7 cellular contexts compared by ENCODE assay signal in the genomic region with DNA sequence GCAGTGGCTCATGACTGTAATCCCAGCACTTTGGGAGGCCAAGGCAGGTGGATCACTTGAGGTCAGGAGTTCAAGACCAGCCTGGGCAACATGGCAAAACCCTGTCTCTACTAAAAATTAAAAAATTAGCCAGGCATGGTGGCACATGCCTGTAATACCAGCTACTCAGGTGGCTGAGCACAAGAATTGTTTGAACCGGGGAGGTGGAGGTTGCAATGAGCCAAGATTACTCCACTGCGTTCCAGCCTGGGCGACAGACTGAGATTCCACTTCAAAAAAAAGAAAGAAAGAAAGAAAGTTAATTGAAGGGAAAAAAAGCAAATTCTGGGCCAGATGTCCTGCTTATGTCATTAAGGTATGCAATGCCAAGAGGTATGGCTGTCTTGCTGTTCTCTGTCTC.
A peak's percentile ranks its signal among the peaks of the same experiment; 100 is the strongest.
DNase-seq lines count a peak whose midpoint lies in the region; ATAC-seq and TF ChIP-seq lines count a peak whose summit lies in the region.
"Not testable (repeated sequence)": the region's sequence is repeated elsewhere in the genome, so short reads cannot be mapped to it uniquely, and the experiment has no call there.

No MANE protein-coding gene starts in this region.

- H3K4me3 Mint-ChIP-seq in HFFc6; endodermal cell; mesothelial cell of epicardium; progenitor cell of endocrine pancreas (ENCODE audit: low read depth): not testable (repeated sequence)

- H3K36me3 ChIP-seq in ascending aorta (peaks cover 11 to 27% of the 10 kb centered on the region in 2 donors), endodermal cell (ENCODE audit: control insufficient read depth, insufficient read depth, low read length) (peaks cover 29% of the 10 kb centered on the region), heart right ventricle (peaks cover 0 to 25% (median 0%) of the 10 kb centered on the region in 9 donors)
- not testable (repeated sequence) for H3K36me3 ChIP-seq in thyroid gland

- DNase-seq in HFFc6; heart right ventricle; mesothelial cell of epicardium (ENCODE audit: low spot score in 2 of 2, unreplicated experiment in 2 of 2); progenitor cell of endocrine pancreas (ENCODE audit: low spot score, unreplicated experiment): not testable (repeated sequence)
- peak in 1 of 2 donors; percentile 37 for DNase-seq in ascending aorta (ENCODE audit: low spot score in 2 of 2)
- peak; percentile 46 for DNase-seq in endodermal cell
- DNase-seq in thyroid gland, result peak; percentile 75 to 80

- H3K27ac Mint-ChIP-seq in HFFc6 (peak overlapping the region; percentile 74), mesothelial cell of epicardium (peak overlapping the region; percentile 88), progenitor cell of endocrine pancreas (peak overlapping the region; percentile 95)
- not testable (repeated sequence) for H3K27ac Mint-ChIP-seq in endodermal cell

- H3K27ac ChIP-seq in ascending aorta, result peak overlapping the region; percentile 72 to 82
- H3K27ac ChIP-seq in endodermal cell (ENCODE audit: low read depth, low read length), result not testable (repeated sequence)
- H3K27ac ChIP-seq in heart right ventricle, result peak overlapping the region in 8 of 10 donors; percentile 31 to 92 (median 76)
- H3K27ac ChIP-seq in thyroid gland, result peak overlapping the region; percentile 76 to 96 (median 90)

- not testable (repeated sequence) for TF ChIP-seq CTCF in HFFc6 (IDR thresholded peaks at IDR 0.05); ascending aorta (IDR thresholded peaks at IDR 0.05); endodermal cell (conservative IDR thresholded peaks at IDR 0.05); heart right ventricle (IDR thresholded peaks at IDR 0.05); mesothelial cell of epicardium (IDR thresholded peaks at IDR 0.05; ENCODE audit: unreplicated experiment); progenitor cell of endocrine pancreas (IDR thresholded peaks at IDR 0.05; ENCODE audit: unreplicated experiment); thyroid gland (IDR thresholded peaks at IDR 0.05)

- H3K9ac ChIP-seq in endodermal cell (ENCODE audit: extremely low read depth, low read length, poor library complexity, severe bottlenecking), result not testable (repeated sequence)

- not testable (repeated sequence) for H3K27me3 ChIP-seq in ascending aorta; endodermal cell (ENCODE audit: control insufficient read depth, insufficient read depth, low read length, poor library complexity, severe bottlenecking); heart right ventricle; thyroid gland

- not testable (repeated sequence) for H3K9me3 ChIP-seq in ascending aorta; endodermal cell (ENCODE audit: control insufficient read depth, low read length); heart right ventricle; thyroid gland

- not testable (repeated sequence) for H3K4me3 ChIP-seq in ascending aorta; endodermal cell (ENCODE audit: low read length); heart right ventricle; thyroid gland (replicated peaks in 1 of 3)

- H3K36me3 Mint-ChIP-seq in HFFc6 (ENCODE audit: low read depth) (peaks cover 50% of the 10 kb centered on the region), endodermal cell (ENCODE audit: low read depth) (peaks cover 24% of the 10 kb centered on the region)
- not testable (repeated sequence) for H3K36me3 Mint-ChIP-seq in mesothelial cell of epicardium; progenitor cell of endocrine pancreas (ENCODE audit: insufficient read depth)

- H3K27me3 Mint-ChIP-seq in HFFc6 (ENCODE audit: insufficient read depth); endodermal cell (ENCODE audit: insufficient read depth); mesothelial cell of epicardium (ENCODE audit: low read depth); progenitor cell of endocrine pancreas: not testable (repeated sequence)

- WGBS in endodermal cell (ENCODE audit: insufficient coverage in 1 of 2, insufficient read length in 1 of 2), 2 experiments, result 92% methylated on average over 3 of the region's 3 CpGs; no CpG with 5 or more reads in 1 of the 2 experiments
- 70 to 76% methylated on average over 3 of the region's 3 CpGs for WGBS in heart right ventricle, 2 donors
- 23 to 31% methylated on average over 3 of the region's 3 CpGs for WGBS in thyroid gland, 2 donors

- H3K9me3 Mint-ChIP-seq in HFFc6; endodermal cell; mesothelial cell of epicardium; progenitor cell of endocrine pancreas (ENCODE audit: low read depth): not testable (repeated sequence)

- not testable (repeated sequence) for TF ChIP-seq POLR2A in thyroid gland (IDR thresholded peaks at IDR 0.05)

- H3K4me1 ChIP-seq in ascending aorta, result peaks cover 18 to 33% of the 10 kb centered on the region in 2 donors
- peaks cover 12% of the 10 kb centered on the region for H3K4me1 ChIP-seq in endodermal cell (ENCODE audit: control insufficient read depth, insufficient read depth, low read length)
- H3K4me1 ChIP-seq in heart right ventricle, result peaks cover 10 to 63% (median 47%) of the 10 kb centered on the region in 9 donors
- H3K4me1 ChIP-seq in thyroid gland, result peaks cover 47 to 60% of the 10 kb centered on the region in 2 donors

- intact Hi-C loops in ascending aorta (cut with DNase I), result loop anchor here (1.0 to 2.0 kb wide), 2 partner anchors 14 to 44 kb away; no protein-coding TSS in a partner anchor
- intact Hi-C loops in heart right ventricle (cut with DNase I), result loop anchor here in 1 of 10 donors (5.0 kb wide), 1 partner anchor 44 kb away; no protein-coding TSS in a partner anchor
- intact Hi-C loops in thyroid gland (cut with DNase I), result not testable (repeated sequence)

- not testable (repeated sequence) for ATAC-seq in heart right ventricle

- H3K4me1 Mint-ChIP-seq in HFFc6 (ENCODE audit: low read depth) (peaks cover 48% of the 10 kb centered on the region), endodermal cell (peaks cover 38% of the 10 kb centered on the region), mesothelial cell of epicardium (peaks cover 33% of the 10 kb centered on the region), progenitor cell of endocrine pancreas (ENCODE audit: low read depth) (peaks cover 42% of the 10 kb centered on the region)
